ENCODE assay signal across 9 cellular contexts in the genomic region with DNA sequence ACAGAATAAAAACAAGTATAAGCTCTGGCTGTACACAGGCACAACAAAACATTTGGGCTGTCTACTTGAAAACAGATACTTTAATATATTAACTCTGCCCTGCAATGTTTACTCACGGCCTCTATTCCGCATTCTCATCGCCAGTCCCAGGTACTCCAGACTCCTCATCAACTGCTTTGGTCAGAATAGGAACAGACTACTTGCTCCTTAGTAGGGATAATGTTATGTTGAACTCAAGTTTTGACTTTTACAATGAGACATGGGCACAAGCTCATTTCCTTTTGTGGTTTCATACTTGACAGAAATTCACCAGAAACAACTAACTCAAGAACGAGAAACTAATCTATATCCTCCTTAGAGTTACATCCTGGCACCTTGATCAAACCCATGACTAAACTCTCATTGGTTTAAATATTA.
DNase-seq lines count a peak whose midpoint lies in the region; ATAC-seq and TF ChIP-seq lines count a peak whose summit lies in the region.
"Had no signal": no experiment of that assay in that cellular context is flagged by ENCODE, and none has a peak within 500 bp of the region (broad histone marks: within the 10 kb centered on the region; RNA-seq: fewer than 3 reads in every experiment).

No MANE protein-coding gene starts in this region.

- POLR2A ChIA-PET in PC-3 (lab: Charles Lee; ENCODE audit: unreplicated experiment), result no interaction called here

- H3F3A ChIP-seq in PC-3 (ENCODE audit: low read length, unreplicated experiment), result no peaks in the 10 kb centered on the region

- H3K4me2 ChIP-seq in PC-3 (ENCODE audit: low read length), result no peak overlapping the region

- intact Hi-C loops in PC-3 (cut with micrococcal nuclease), result no loop called here

- no peak overlapping the region for H2AFZ ChIP-seq in PC-3 (ENCODE audit: low read length)

- H3K4me3 ChIP-seq in GM12865 (ENCODE audit: low read depth, low read length) (peak overlapping the region; percentile 51), PC-3 (ENCODE audit: low read length) (no peak overlapping the region)

- ATAC-seq in GM19468 (IDR thresholded peaks at IDR 0.05; ENCODE audit: extremely low read depth, unreplicated experiment), result peak; percentile 70
- peak; percentile 80 for ATAC-seq in HG03432 (IDR thresholded peaks at IDR 0.05; ENCODE audit: unreplicated experiment)
- no peak for ATAC-seq in PC-3

- H3K27me3 ChIP-seq in PC-3 (ENCODE audit: low read length), result no peaks in the 10 kb centered on the region

- no peaks in the 10 kb centered on the region for H3K79me2 ChIP-seq in PC-3 (ENCODE audit: low read length)

- H3K27ac ChIP-seq in PC-3 (ENCODE audit: low read length), result no peak overlapping the region

- TF ChIP-seq CTCF in GM12865 (IDR thresholded peaks at IDR 0.05; ENCODE audit: insufficient read depth, low read depth, low read length, missing control alignments) (no peak), PC-3 (conservative IDR thresholded peaks at IDR 0.05; ENCODE audit: low read depth, low read length) (no peak)

- peaks cover 13% of the 10 kb centered on the region for H3K4me1 ChIP-seq in PC-3 (ENCODE audit: insufficient read depth, low read length)

- DNase-seq in GM12865 (ENCODE audit: low read depth), result peak; percentile 62
- DNase-seq in central memory CD4-positive, alpha-beta T cell, result peak; percentile 58
- DNase-seq in PC-3, result no peak
- DNase-seq in DMS 273 (lab: John Stamatoyannopoulos, UW; ENCODE audit: unreplicated experiment), result no peak
- DNase-seq in medulla oblongata (ENCODE audit: extremely low spot score), result no peak
- DNase-seq in iPS-NIHi11 (ENCODE audit: low spot score), result no peak
- DNase-seq: NCI-H526 had no signal

- no peak overlapping the region for H3K9ac ChIP-seq in PC-3 (ENCODE audit: low read length)

- no peaks in the 10 kb centered on the region for H4K20me1 ChIP-seq in PC-3 (ENCODE audit: low read length)

- CTCF ChIA-PET in PC-3 (lab: Charles Lee), result no interaction called here

- H3K9me3 ChIP-seq in PC-3 (ENCODE audit: low read length), result no peaks in the 10 kb centered on the region

- H3K36me3 ChIP-seq in PC-3 (ENCODE audit: low read depth, low read length), result no peaks in the 10 kb centered on the region

- H3K9me2 ChIP-seq in PC-3 (replicated peaks; ENCODE audit: low read length), result no peaks in the 10 kb centered on the region

- no TSS peak for BruUV-seq in PC-3 (replicated peaks; lab: Mats Ljungman, UMichigan)

Comparison
In these comparisons a context has a peak if more than half of its experiments do, and no peak if none do; other contexts are left out.
1. DNase-seq: peak in GM12865 (single experiment) and central memory CD4-positive, alpha-beta T cell (single experiment); none in PC-3 (single experiment), DMS 273 (single experiment), medulla oblongata (single experiment) and iPS-NIHi11 (single experiment).